Comparison of ENCODE assay signal across 1 cellular context in the genomic region with DNA sequence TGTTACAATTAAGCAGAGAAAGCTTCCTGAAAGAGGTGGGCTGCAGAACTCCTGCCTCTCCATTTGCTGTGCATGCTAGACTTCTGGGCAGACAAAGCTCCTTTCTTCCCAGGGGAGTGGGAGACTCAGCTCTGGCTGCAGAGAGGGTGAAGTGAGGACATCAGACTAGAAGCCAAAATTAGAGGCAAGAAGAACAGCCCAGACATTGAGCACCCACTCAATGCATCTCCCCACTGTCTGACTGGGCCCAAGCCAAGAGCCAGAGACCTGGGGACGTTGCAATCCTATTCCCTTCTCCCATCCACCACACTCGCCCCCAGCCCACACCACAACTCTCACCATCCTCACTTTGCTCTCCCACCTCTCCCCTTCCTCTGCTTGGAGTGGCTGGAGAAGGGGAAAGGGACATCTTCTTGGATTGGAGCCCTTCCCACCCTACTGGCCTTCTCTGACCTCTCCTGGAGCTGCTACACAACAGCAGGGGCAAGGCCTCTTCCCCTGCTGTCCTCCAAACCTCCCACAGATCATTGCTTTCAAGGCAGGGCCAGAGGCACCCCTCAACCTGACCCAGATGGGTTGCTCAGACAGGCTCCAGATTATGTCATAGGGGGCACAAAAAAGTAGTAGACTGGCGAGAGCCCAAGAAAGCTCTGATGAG.
TF ChIP-seq lines count a peak whose summit lies in the region.

No MANE protein-coding gene starts in this region.

TF ChIP-seq in GM12878, 131 proteins besides CTCF, POLR2A, EP300 and RAD21 (continued from another document):
- TF ChIP-seq, protein P1, sequence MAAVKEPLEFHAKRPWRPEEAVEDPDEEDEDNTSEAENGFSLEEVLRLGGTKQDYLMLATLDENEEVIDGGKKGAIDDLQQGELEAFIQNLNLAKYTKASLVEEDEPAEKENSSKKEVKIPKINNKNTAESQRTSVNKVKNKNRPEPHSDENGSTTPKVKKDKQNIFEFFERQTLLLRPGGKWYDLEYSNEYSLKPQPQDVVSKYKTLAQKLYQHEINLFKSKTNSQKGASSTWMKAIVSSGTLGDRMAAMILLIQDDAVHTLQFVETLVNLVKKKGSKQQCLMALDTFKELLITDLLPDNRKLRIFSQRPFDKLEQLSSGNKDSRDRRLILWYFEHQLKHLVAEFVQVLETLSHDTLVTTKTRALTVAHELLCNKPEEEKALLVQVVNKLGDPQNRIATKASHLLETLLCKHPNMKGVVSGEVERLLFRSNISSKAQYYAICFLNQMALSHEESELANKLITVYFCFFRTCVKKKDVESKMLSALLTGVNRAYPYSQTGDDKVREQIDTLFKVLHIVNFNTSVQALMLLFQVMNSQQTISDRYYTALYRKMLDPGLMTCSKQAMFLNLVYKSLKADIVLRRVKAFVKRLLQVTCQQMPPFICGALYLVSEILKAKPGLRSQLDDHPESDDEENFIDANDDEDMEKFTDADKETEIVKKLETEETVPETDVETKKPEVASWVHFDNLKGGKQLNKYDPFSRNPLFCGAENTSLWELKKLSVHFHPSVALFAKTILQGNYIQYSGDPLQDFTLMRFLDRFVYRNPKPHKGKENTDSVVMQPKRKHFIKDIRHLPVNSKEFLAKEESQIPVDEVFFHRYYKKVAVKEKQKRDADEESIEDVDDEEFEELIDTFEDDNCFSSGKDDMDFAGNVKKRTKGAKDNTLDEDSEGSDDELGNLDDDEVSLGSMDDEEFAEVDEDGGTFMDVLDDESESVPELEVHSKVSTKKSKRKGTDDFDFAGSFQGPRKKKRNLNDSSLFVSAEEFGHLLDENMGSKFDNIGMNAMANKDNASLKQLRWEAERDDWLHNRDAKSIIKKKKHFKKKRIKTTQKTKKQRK (IDR thresholded peaks at IDR 0.05; ENCODE audit: low read depth, low read length), result no peak
- TF ChIP-seq, protein P2, sequence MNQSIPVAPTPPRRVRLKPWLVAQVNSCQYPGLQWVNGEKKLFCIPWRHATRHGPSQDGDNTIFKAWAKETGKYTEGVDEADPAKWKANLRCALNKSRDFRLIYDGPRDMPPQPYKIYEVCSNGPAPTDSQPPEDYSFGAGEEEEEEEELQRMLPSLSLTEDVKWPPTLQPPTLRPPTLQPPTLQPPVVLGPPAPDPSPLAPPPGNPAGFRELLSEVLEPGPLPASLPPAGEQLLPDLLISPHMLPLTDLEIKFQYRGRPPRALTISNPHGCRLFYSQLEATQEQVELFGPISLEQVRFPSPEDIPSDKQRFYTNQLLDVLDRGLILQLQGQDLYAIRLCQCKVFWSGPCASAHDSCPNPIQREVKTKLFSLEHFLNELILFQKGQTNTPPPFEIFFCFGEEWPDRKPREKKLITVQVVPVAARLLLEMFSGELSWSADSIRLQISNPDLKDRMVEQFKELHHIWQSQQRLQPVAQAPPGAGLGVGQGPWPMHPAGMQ (IDR thresholded peaks at IDR 0.05; ENCODE audit: borderline replicate concordance), result no peak
- TF ChIP-seq ATF7 (IDR thresholded peaks at IDR 0.05; ENCODE audit: low read depth) (no peak), CHD1 (IDR thresholded peaks at IDR 0.05; ENCODE audit: low read depth, low read length) (no peak)
- TF ChIP-seq, protein P3, sequence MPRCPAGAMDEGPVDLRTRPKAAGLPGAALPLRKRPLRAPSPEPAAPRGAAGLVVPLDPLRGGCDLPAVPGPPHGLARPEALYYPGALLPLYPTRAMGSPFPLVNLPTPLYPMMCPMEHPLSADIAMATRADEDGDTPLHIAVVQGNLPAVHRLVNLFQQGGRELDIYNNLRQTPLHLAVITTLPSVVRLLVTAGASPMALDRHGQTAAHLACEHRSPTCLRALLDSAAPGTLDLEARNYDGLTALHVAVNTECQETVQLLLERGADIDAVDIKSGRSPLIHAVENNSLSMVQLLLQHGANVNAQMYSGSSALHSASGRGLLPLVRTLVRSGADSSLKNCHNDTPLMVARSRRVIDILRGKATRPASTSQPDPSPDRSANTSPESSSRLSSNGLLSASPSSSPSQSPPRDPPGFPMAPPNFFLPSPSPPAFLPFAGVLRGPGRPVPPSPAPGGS (IDR thresholded peaks at IDR 0.05; ENCODE audit: borderline replicate concordance, insufficient read depth, low read depth, low read length, poor library complexity, severe bottlenecking), result no peak
- TF ChIP-seq, protein P4, sequence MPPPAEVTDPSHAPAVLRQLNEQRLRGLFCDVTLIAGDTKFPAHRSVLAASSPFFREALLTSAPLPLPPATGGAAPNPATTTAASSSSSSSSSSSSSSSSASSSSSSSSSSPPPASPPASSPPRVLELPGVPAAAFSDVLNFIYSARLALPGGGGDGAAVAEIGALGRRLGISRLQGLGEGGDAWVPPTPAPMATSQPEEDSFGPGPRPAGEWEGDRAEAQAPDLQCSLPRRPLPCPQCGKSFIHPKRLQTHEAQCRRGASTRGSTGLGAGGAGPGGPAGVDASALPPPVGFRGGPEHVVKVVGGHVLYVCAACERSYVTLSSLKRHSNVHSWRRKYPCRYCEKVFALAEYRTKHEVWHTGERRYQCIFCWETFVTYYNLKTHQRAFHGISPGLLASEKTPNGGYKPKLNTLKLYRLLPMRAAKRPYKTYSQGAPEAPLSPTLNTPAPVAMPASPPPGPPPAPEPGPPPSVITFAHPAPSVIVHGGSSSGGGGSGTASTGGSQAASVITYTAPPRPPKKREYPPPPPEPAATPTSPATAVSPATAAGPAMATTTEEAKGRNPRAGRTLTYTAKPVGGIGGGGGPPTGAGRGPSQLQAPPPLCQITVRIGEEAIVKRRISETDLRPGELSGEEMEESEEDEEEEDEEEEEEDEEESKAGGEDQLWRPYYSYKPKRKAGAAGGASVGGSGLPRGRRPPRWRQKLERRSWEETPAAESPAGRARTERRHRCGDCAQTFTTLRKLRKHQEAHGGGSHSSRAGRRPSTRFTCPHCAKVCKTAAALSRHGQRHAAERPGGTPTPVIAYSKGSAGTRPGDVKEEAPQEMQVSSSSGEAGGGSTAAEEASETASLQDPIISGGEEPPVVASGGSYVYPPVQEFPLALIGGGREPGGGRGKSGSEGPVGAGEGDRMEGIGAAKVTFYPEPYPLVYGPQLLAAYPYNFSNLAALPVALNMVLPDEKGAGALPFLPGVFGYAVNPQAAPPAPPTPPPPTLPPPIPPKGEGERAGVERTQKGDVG (CRISPR knock-in tag; IDR thresholded peaks at IDR 0.05), result no peak
TF ChIP-seq in GM12878: peak in this region for 0.
